In genomic region chr6:109446072-109446471, GRCh38 we compare ENCODE assay signal across 1 cellular context.
TF ChIP-seq lines count a peak whose summit lies in the region.

No MANE protein-coding gene starts in this region.

TF ChIP-seq in K562, 482 proteins besides CTCF, POLR2A, EP300 and RAD21:
- TF ChIP-seq CXXC5 (CRISPR knock-in tag; IDR thresholded peaks at IDR 0.05), result peak; percentile 29
- peak in 1 of 3 experiments; percentile 58; a peak in 2 of 6 replicates for TF ChIP-seq ZBTB11 (CRISPR knock-in tag; IDR thresholded peaks at IDR 0.05)
- no peak for TF ChIP-seq HDAC6 (IDR thresholded peaks at IDR 0.05; ENCODE audit: low read depth, low read length)
- no peak for TF ChIP-seq CBFB (CRISPR knock-in tag; IDR thresholded peaks at IDR 0.05)
- peak; percentile 83 for TF ChIP-seq GABPB1 (CRISPR knock-in tag; IDR thresholded peaks at IDR 0.05)
- no peak for TF ChIP-seq ZKSCAN1 (IDR thresholded peaks at IDR 0.05; ENCODE audit: low read depth, low read length)
- peak; percentile 71 for TF ChIP-seq TFAP4 (CRISPR knock-in tag; IDR thresholded peaks at IDR 0.05; ENCODE audit: borderline replicate concordance)
- TF ChIP-seq TEAD2 (tag; IDR thresholded peaks at IDR 0.05), result no peak
- peak; percentile 49 for TF ChIP-seq GABPA (tag; conservative IDR thresholded peaks at IDR 0.05; ENCODE audit: low read depth)
- TF ChIP-seq NCOA4 (IDR thresholded peaks at IDR 0.05; ENCODE audit: partially characterized antibody), result no peak
- peak; percentile 63 for TF ChIP-seq RBFOX2 (IDR thresholded peaks at IDR 0.05; ENCODE audit: low read depth, low read length)
- TF ChIP-seq POLR2G (IDR thresholded peaks at IDR 0.05; ENCODE audit: low read depth, low read length), result peak; percentile 70
- no peak for TF ChIP-seq NFE2L1 (tag; IDR thresholded peaks at IDR 0.05; ENCODE audit: borderline replicate concordance, low read depth)
- peak; percentile 70 for TF ChIP-seq ZNF592 (IDR thresholded peaks at IDR 0.05)
- TF ChIP-seq NR2C1 (IDR thresholded peaks at IDR 0.05), result peak; percentile 93
- peak; percentile 95 for TF ChIP-seq NR2C1 (tag; IDR thresholded peaks at IDR 0.05)
- peak; percentile 58; the same call in 1 of the 2 replicates for TF ChIP-seq ZBTB7A (IDR thresholded peaks at IDR 0.05; ENCODE audit: borderline replicate concordance, control insufficient read depth, low read depth, low read length)
- peak; percentile 16; the same call in 1 of the 2 replicates for TF ChIP-seq HCFC1 (IDR thresholded peaks at IDR 0.05; ENCODE audit: low read depth, low read length)
- no peak for TF ChIP-seq ZNF561 (CRISPR knock-in tag; conservative IDR thresholded peaks at IDR 0.05)
- TF ChIP-seq DACH1 (IDR thresholded peaks at IDR 0.05; ENCODE audit: partially characterized antibody), result no peak
- TF ChIP-seq IRF2 (CRISPR knock-in tag; IDR thresholded peaks at IDR 0.05), result no peak
- no peak for TF ChIP-seq SMC3 (conservative IDR thresholded peaks at IDR 0.05; ENCODE audit: insufficient read depth, low read depth, low read length)
- no peak for TF ChIP-seq HMGXB4 (CRISPR knock-in tag; IDR thresholded peaks at IDR 0.05)
- TF ChIP-seq STAT5B (CRISPR knock-in tag; IDR thresholded peaks at IDR 0.05), result no peak
- TF ChIP-seq ZBTB40 (IDR thresholded peaks at IDR 0.05), result peak; percentile 46; the same call in 1 of the 2 replicates
- no peak for TF ChIP-seq ZBTB40 (CRISPR knock-in tag; IDR thresholded peaks at IDR 0.05)
- no peak for TF ChIP-seq NFYB (IDR thresholded peaks at IDR 0.05; ENCODE audit: extremely low read depth, insufficient read length)
- TF ChIP-seq ZNF146 (CRISPR knock-in tag; IDR thresholded peaks at IDR 0.05; ENCODE audit: unreplicated experiment), result peak; percentile 6
- 0 out of 2 replicates have a peak, but pooled peaks have one; percentile 27 for TF ChIP-seq ELF1 (tag; IDR thresholded peaks at IDR 0.05)
- peak; percentile 90 for TF ChIP-seq NR2C2 (CRISPR knock-in tag; IDR thresholded peaks at IDR 0.05)
- TF ChIP-seq NR2C2 (tag; IDR thresholded peaks at IDR 0.05), result peak; percentile 85
- TF ChIP-seq HDAC3 (IDR thresholded peaks at IDR 0.05; ENCODE audit: borderline replicate concordance, partially characterized antibody), result no peak
- TF ChIP-seq FOXJ2 (tag; IDR thresholded peaks at IDR 0.05), result no peak
